2 cellular contexts compared by ENCODE assay signal in genomic region chr10:7378602-7379403, GRCh38.
TF ChIP-seq lines count a peak whose summit lies in the region.

No MANE protein-coding gene starts in this region.

TF ChIP-seq in IMR-90, 13 proteins besides CTCF, POLR2A, EP300 and RAD21:
- TF ChIP-seq RCOR1 (IDR thresholded peaks at IDR 0.05; ENCODE audit: insufficient replicate concordance, low read length) (no peak), MAFK (IDR thresholded peaks at IDR 0.05; ENCODE audit: low read depth, low read length) (no peak), NFE2L2 (IDR thresholded peaks at IDR 0.05; ENCODE audit: low read depth, low read length) (no peak), MAZ (IDR thresholded peaks at IDR 0.05; ENCODE audit: borderline replicate concordance, low read depth, low read length) (no peak), CEBPB (IDR thresholded peaks at IDR 0.05; ENCODE audit: low read depth, low read length) (no peak), RFX5 (IDR thresholded peaks at IDR 0.05; ENCODE audit: low read depth, low read length) (no peak), FOS (IDR thresholded peaks at IDR 0.05; ENCODE audit: low read depth, low read length) (no peak), BHLHE40 (IDR thresholded peaks at IDR 0.05; ENCODE audit: low read depth, low read length) (no peak), SMC3 (IDR thresholded peaks at IDR 0.05; ENCODE audit: low read depth, low read length) (no peak), CHD1 (IDR thresholded peaks at IDR 0.05; ENCODE audit: low read depth, low read length) (no peak), MXI1 (IDR thresholded peaks at IDR 0.05; ENCODE audit: borderline replicate concordance, low read depth, low read length) (no peak), USF2 (IDR thresholded peaks at IDR 0.05; ENCODE audit: low read depth, low read length) (no peak)
- TF ChIP-seq, protein P1, sequence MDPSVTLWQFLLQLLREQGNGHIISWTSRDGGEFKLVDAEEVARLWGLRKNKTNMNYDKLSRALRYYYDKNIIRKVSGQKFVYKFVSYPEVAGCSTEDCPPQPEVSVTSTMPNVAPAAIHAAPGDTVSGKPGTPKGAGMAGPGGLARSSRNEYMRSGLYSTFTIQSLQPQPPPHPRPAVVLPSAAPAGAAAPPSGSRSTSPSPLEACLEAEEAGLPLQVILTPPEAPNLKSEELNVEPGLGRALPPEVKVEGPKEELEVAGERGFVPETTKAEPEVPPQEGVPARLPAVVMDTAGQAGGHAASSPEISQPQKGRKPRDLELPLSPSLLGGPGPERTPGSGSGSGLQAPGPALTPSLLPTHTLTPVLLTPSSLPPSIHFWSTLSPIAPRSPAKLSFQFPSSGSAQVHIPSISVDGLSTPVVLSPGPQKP (IDR thresholded peaks at IDR 0.05; ENCODE audit: borderline replicate concordance, low read depth, low read length), result no peak

TF ChIP-seq in K562, 482 proteins besides CTCF, POLR2A, EP300 and RAD21:
- TF ChIP-seq EGR1 (conservative IDR thresholded peaks at IDR 0.05) (peak; percentile 81), FOS (IDR thresholded peaks at IDR 0.05; ENCODE audit: extremely low read depth, insufficient read length) (no peak)
